ENCODE assay signal across 9 cellular contexts in genomic region chr1:47388548-47389238, GRCh38. TPM values are rescaled to one million over a fixed set of nuclear protein-coding genes. Genes with fewer than 3 reads are reported as not detected.
DNase-seq lines count a peak whose midpoint lies in the region; ATAC-seq and TF ChIP-seq lines count a peak whose summit lies in the region.
"Had no signal": no experiment of that assay in that cellular context is flagged by ENCODE, and none has a peak within 500 bp of the region (broad histone marks: within the 10 kb centered on the region; RNA-seq: fewer than 3 reads in every experiment).

No MANE protein-coding gene starts in this region.

- H3K4me3 Mint-ChIP-seq in GM23338: no peak overlapping the region
- H3K4me3 Mint-ChIP-seq in T-helper 2 cell treated with Interferon-gamma antibody and Interleukin-4, amounts not matched to agents 5 μg/mL and 100 μg/mL, for 36 hours: no peak overlapping the region

- H3K79me2 ChIP-seq in GM23338 (replicated peaks; ENCODE audit: insufficient read depth): no peaks in the 10 kb centered on the region

- H3K4me1 Mint-ChIP-seq in GM23338: no peaks in the 10 kb centered on the region
- H3K4me1 Mint-ChIP-seq in T-helper 2 cell treated with Interferon-gamma antibody and Interleukin-4, amounts not matched to agents 5 μg/mL and 100 μg/mL, for 36 hours (ENCODE audit: low read depth): no peaks in the 10 kb centered on the region

- intact Hi-C loops in breast epithelium (cut with DNase I; ENCODE audit: low total_unique reads): no loop called here

- H3K9me3 ChIP-seq in breast epithelium: no peaks in the 10 kb centered on the region

- H3K4me2 ChIP-seq in GM23338: no peak overlapping the region

- no peak for TF ChIP-seq POLR2A in breast epithelium (IDR thresholded peaks at IDR 0.05)

- H3K27ac ChIP-seq in GM23338 (ENCODE audit: low read depth) (no peak overlapping the region), breast epithelium (no peak overlapping the region)

- DNase-seq in DMS53 treated with DMSO at 0.1 percent for 48 hours (lab: John Stamatoyannopoulos, UW; ENCODE audit: unreplicated experiment): peak; percentile 87
- DNase-seq in GM23338 (ENCODE audit: low spot score): peak; percentile 83
- DNase-seq in NAMALWA (ENCODE audit: low spot score): peak; percentile 70
- DNase-seq in T-helper 2 cell treated with Interferon-gamma antibody and Interleukin-4, amounts not matched to agents 5 μg/mL and 100 μg/mL, for 36 hours (ENCODE audit: low spot score): peak; percentile 30
- peak in 1 of 2 donors; percentile 58 for DNase-seq in breast epithelium (ENCODE audit: low spot score in 2 of 2)
- DNase-seq in kidney epithelial cell (ENCODE audit: low read depth): peak; percentile 14
- peak; percentile 43 for DNase-seq in stimulated activated CD4-positive, alpha-beta T cell treated with anti-CD3 and anti-CD28 coated beads, Interleukin-1b, Interleukin-23, amount 100 ng/mL, for 48 hours

- ATAC-seq in GM23338 (peak; percentile 96), HG02885 (IDR thresholded peaks at IDR 0.05; ENCODE audit: poor library complexity, unreplicated experiment) (no peak)

- no peaks in the 10 kb centered on the region for H3K9me3 Mint-ChIP-seq in GM23338
- H3K9me3 Mint-ChIP-seq in T-helper 2 cell treated with Interferon-gamma antibody and Interleukin-4, amounts not matched to agents 5 μg/mL and 100 μg/mL, for 36 hours: no peaks in the 10 kb centered on the region

- 0 out of 2 replicates have a peak overlapping the region, but pooled peaks have one; percentile 84 for H2AFZ ChIP-seq in GM23338

- H3K9me2 ChIP-seq in GM23338 (ENCODE audit: insufficient read depth): no peaks in the 10 kb centered on the region

- H3F3A ChIP-seq in GM23338 (replicated peaks; ENCODE audit: low read depth): no peaks in the 10 kb centered on the region

- no peaks in the 10 kb centered on the region for H3K36me3 Mint-ChIP-seq in GM23338 (ENCODE audit: low read depth)
- no peaks in the 10 kb centered on the region for H3K36me3 Mint-ChIP-seq in T-helper 2 cell treated with Interferon-gamma antibody and Interleukin-4, amounts not matched to agents 5 μg/mL and 100 μg/mL, for 36 hours (ENCODE audit: low read depth)

- peaks cover 14% of the 10 kb centered on the region for H3K27me3 Mint-ChIP-seq in GM23338 (ENCODE audit: insufficient read depth, low read depth, poor library complexity)
- H3K27me3 Mint-ChIP-seq in T-helper 2 cell treated with Interferon-gamma antibody and Interleukin-4, amounts not matched to agents 5 μg/mL and 100 μg/mL, for 36 hours (ENCODE audit: low read depth): peaks cover 17% of the 10 kb centered on the region

- no peaks in the 10 kb centered on the region; the same call in 1 of the 2 replicates for H4K20me1 ChIP-seq in GM23338 (replicated peaks; ENCODE audit: insufficient read depth)

- H3K4me1 ChIP-seq in GM23338 (ENCODE audit: insufficient read depth) (no peaks in the 10 kb centered on the region), breast epithelium (no peaks in the 10 kb centered on the region)

- peaks cover 11% of the 10 kb centered on the region for H3K27me3 ChIP-seq in GM23338 (ENCODE audit: insufficient read depth)
- no peaks in the 10 kb centered on the region for H3K27me3 ChIP-seq in breast epithelium
- no peaks in the 10 kb centered on the region for H3K27me3 ChIP-seq in kidney epithelial cell (ENCODE audit: control insufficient read depth, insufficient read depth, low read length)

- no peak overlapping the region for H3K4me3 ChIP-seq in GM23338
- H3K4me3 ChIP-seq in breast epithelium: no peak overlapping the region
- H3K4me3 ChIP-seq in kidney epithelial cell (ENCODE audit: low read depth, low read length): no peak overlapping the region

- H3K36me3 ChIP-seq in GM23338 (ENCODE audit: insufficient read depth) (no peaks in the 10 kb centered on the region), breast epithelium (no peaks in the 10 kb centered on the region), kidney epithelial cell (ENCODE audit: control insufficient read depth, insufficient read depth, low read length) (no peaks in the 10 kb centered on the region)

- TF ChIP-seq CTCF in GM23338 (conservative IDR thresholded peaks at IDR 0.05; ENCODE audit: low read depth in 2 of 2): peak; percentile 69 to 93
- peak in 2 of 3 donors; percentile 47 to 66 for TF ChIP-seq CTCF in breast epithelium (IDR thresholded peaks at IDR 0.05)
- TF ChIP-seq CTCF in kidney epithelial cell (IDR thresholded peaks at IDR 0.05; ENCODE audit: insufficient read depth, low read length, poor library complexity, severe bottlenecking): peak; percentile 85

- no peak overlapping the region for H3K27ac Mint-ChIP-seq in GM23338
- H3K27ac Mint-ChIP-seq in T-helper 2 cell treated with Interferon-gamma antibody and Interleukin-4, amounts not matched to agents 5 μg/mL and 100 μg/mL, for 36 hours: no peak overlapping the region

TF ChIP-seq in GM23338, 12 proteins besides CTCF, POLR2A, EP300 and RAD21:
- TF ChIP-seq NANOG (IDR thresholded peaks at IDR 0.05; ENCODE audit: borderline replicate concordance) (no peak), POLR2AphosphoS5 (IDR thresholded peaks at IDR 0.05; ENCODE audit: low read depth) (no peak), REST (IDR thresholded peaks at IDR 0.05; ENCODE audit: unreplicated experiment) (no peak), STAT1 (IDR thresholded peaks at IDR 0.05; ENCODE audit: unreplicated experiment) (no peak), EZH2 (IDR thresholded peaks at IDR 0.05; ENCODE audit: low read depth, unreplicated experiment) (no peak), JUNB (IDR thresholded peaks at IDR 0.05; ENCODE audit: unreplicated experiment) (no peak), ZNF331 (CRISPR knock-in tag; IDR thresholded peaks at IDR 0.05; ENCODE audit: low read depth) (no peak), CREB1 (CRISPR knock-in tag; IDR thresholded peaks at IDR 0.05; ENCODE audit: low read depth) (no peak), ETS1 (IDR thresholded peaks at IDR 0.05) (no peak), EZH2phosphoT487 (IDR thresholded peaks at IDR 0.05; ENCODE audit: unreplicated experiment) (no peak)

RNA-seq across cellular contexts. Expression of gene FOXE3, which starts 27.4 kb away (rescaled TPM):
- not detected in 2 replicates for total RNA-seq in GM23338 (2014; rRNA removed; shearing (Covaris generic))
- polyA plus RNA-seq in GM23338 (2016; fragmentation: Nextera tagmentation; extraction: Ambion mirVana): 0.17 TPM in 1 of 2 replicates, not detected in the other
- total RNA-seq in breast epithelium: not detected
- total RNA-seq in kidney epithelial cell: not detected in 2 replicates
- total RNA-seq: subcutaneous adipose tissue had no signal

RNA-seq across cellular contexts. Expression of gene FOXD2, which starts 49.2 kb away (rescaled TPM):
- 0.28 TPM in 1 of 2 replicates, not detected in the other for total RNA-seq in GM23338 (2014; rRNA removed; shearing (Covaris generic))
- polyA plus RNA-seq in GM23338 (2016; fragmentation: Nextera tagmentation; extraction: Ambion mirVana): not detected in 2 replicates
- total RNA-seq in breast epithelium (under 1 TPM in 2 of 3 donors, not detected in 1; 0.32 to 0.33 TPM), kidney epithelial cell (0.21 and 0.96 TPM in 2 replicates)

RNA-seq across cellular contexts. Expression of gene CMPK1, which starts 55.1 kb away (rescaled TPM):
- 25.2 and 28.6 TPM in 2 replicates for total RNA-seq in GM23338 (2014; rRNA removed; shearing (Covaris generic))
- polyA plus RNA-seq in GM23338 (2016; fragmentation: Nextera tagmentation; extraction: Ambion mirVana): 19.0 and 22.8 TPM in 2 replicates
- 100 to 1,000 TPM in 2 of 3 donors, 10 to 100 TPM in 1; 83.6 to 177 (median 130) TPM for total RNA-seq in breast epithelium
- total RNA-seq in kidney epithelial cell: 62.0 and 74.7 TPM in 2 replicates
